ENCODE assay signal across 14 cellular contexts in the genomic region with DNA sequence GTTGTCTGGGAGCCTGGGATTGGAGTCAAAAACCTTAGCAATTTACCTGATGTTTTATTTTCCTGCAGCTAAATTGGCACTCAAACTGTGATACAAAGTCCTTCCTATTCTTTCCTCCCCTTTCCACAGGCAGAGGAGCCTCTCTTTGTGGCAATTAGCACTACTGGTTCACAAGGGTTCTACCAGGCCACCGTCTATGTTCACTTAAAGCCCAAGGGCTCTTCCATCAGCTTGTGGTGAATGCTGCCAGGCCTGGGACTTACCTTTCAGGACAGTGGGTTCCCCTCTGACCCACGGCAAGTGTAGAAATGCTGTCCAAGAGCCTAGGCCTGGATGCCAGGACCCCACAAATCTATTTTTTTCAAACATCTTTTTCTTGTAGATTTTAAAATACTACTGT.
DNase-seq lines count a peak whose midpoint lies in the region; ATAC-seq and TF ChIP-seq lines count a peak whose summit lies in the region.
"Had no signal": no experiment of that assay in that cellular context is flagged by ENCODE, and none has a peak within 500 bp of the region (broad histone marks: within the 10 kb centered on the region; RNA-seq: fewer than 3 reads in every experiment).

No MANE protein-coding gene starts in this region.

- peak overlapping the region; percentile 75 for H3K27ac Mint-ChIP-seq in activated naive CD4-positive, alpha-beta T cell treated with anti-CD3 and anti-CD28 coated beads, Interleukin-2, amount 50 U/mL, for 24 hours
- no peak overlapping the region for H3K27ac Mint-ChIP-seq in activated naive CD4-positive, alpha-beta T cell treated with anti-CD3 and anti-CD28 coated beads, Interleukin-2, amount 50 U/mL, for 72 hours
- H3K27ac Mint-ChIP-seq in stimulated activated effector memory CD8-positive, alpha-beta T cell treated with anti-CD3 and anti-CD28 coated beads, Interleukin-12 subunit alpha, Interleukin-12 subunit beta, amount 100 ng/mL, for 72 hours: peak overlapping the region; percentile 40

- no peak for ATAC-seq in activated naive CD4-positive, alpha-beta T cell treated with anti-CD3 and anti-CD28 coated beads, Interleukin-2, amount 50 U/mL, for 72 hours
- ATAC-seq in GM21717 (IDR thresholded peaks at IDR 0.05; ENCODE audit: unreplicated experiment) (peak; percentile 16), HG03354 (IDR thresholded peaks at IDR 0.05; ENCODE audit: poor library complexity, severe bottlenecking, unreplicated experiment) (peak; percentile 28), esophagus mucosa (no peak)
- ATAC-seq in stimulated activated effector memory CD8-positive, alpha-beta T cell treated with anti-CD3 and anti-CD28 coated beads, Interleukin-12 subunit alpha, Interleukin-12 subunit beta, amount 100 ng/mL, for 72 hours: no peak

- H3K4me3 Mint-ChIP-seq in activated naive CD4-positive, alpha-beta T cell treated with anti-CD3 and anti-CD28 coated beads, Interleukin-2, amount 50 U/mL, for 24 hours: no peak overlapping the region
- no peak overlapping the region for H3K4me3 Mint-ChIP-seq in stimulated activated effector memory CD8-positive, alpha-beta T cell treated with anti-CD3 and anti-CD28 coated beads, Interleukin-12 subunit alpha, Interleukin-12 subunit beta, amount 100 ng/mL, for 72 hours

- POLR2A ChIA-PET in GM10248 (lab: Yijun Ruan, JAX): no interaction called here

- TF ChIP-seq CTCF in prostate gland (IDR thresholded peaks at IDR 0.05): no peak
- no peak for TF ChIP-seq CTCF in GM10248 (IDR thresholded peaks at IDR 0.05; ENCODE audit: control extremely low read depth, extremely low read depth, low read depth, missing control alignments)

- intact Hi-C loops in prostate gland (cut with DNase I): no loop called here

- no peak for TF ChIP-seq POLR2A in prostate gland (IDR thresholded peaks at IDR 0.05)

- H3K36me3 Mint-ChIP-seq in activated naive CD4-positive, alpha-beta T cell treated with anti-CD3 and anti-CD28 coated beads, Interleukin-2, amount 50 U/mL, for 24 hours: peaks cover 14% of the 10 kb centered on the region
- H3K36me3 Mint-ChIP-seq in activated naive CD4-positive, alpha-beta T cell treated with anti-CD3 and anti-CD28 coated beads, Interleukin-2, amount 50 U/mL, for 72 hours: peaks cover 14 to 36% of the 10 kb centered on the region in 2 donors
- H3K36me3 Mint-ChIP-seq in stimulated activated effector memory CD8-positive, alpha-beta T cell treated with anti-CD3 and anti-CD28 coated beads, Interleukin-12 subunit alpha, Interleukin-12 subunit beta, amount 100 ng/mL, for 72 hours: no peaks in the 10 kb centered on the region

- no peaks in the 10 kb centered on the region for H3K27me3 ChIP-seq in prostate gland (replicated peaks; ENCODE audit: insufficient read depth)

- H3K4me1 Mint-ChIP-seq in activated naive CD4-positive, alpha-beta T cell treated with anti-CD3 and anti-CD28 coated beads, Interleukin-2, amount 50 U/mL, for 24 hours: peaks cover 16% of the 10 kb centered on the region
- H3K4me1 Mint-ChIP-seq in stimulated activated effector memory CD8-positive, alpha-beta T cell treated with anti-CD3 and anti-CD28 coated beads, Interleukin-12 subunit alpha, Interleukin-12 subunit beta, amount 100 ng/mL, for 72 hours: peaks cover 33% of the 10 kb centered on the region

- H3K9me3 Mint-ChIP-seq in activated naive CD4-positive, alpha-beta T cell treated with anti-CD3 and anti-CD28 coated beads, Interleukin-2, amount 50 U/mL, for 24 hours: peaks cover 20% of the 10 kb centered on the region
- H3K9me3 Mint-ChIP-seq in activated naive CD4-positive, alpha-beta T cell treated with anti-CD3 and anti-CD28 coated beads, Interleukin-2, amount 50 U/mL, for 72 hours: peaks cover 15 to 39% of the 10 kb centered on the region in 2 donors
- H3K9me3 Mint-ChIP-seq in stimulated activated effector memory CD8-positive, alpha-beta T cell treated with anti-CD3 and anti-CD28 coated beads, Interleukin-12 subunit alpha, Interleukin-12 subunit beta, amount 100 ng/mL, for 72 hours: peaks cover 19% of the 10 kb centered on the region

- WGBS in prostate gland: 73% methylated on average over 2 of the region's 2 CpGs

- no peak for DNase-seq in activated naive CD4-positive, alpha-beta T cell treated with anti-CD3 and anti-CD28 coated beads, Interleukin-2, amount 50 U/mL, for 72 hours (ENCODE audit: low spot score in 2 of 2)
- no peak for DNase-seq in stimulated activated effector memory CD8-positive, alpha-beta T cell treated with anti-CD3 and anti-CD28 coated beads, Interleukin-12 subunit alpha, Interleukin-12 subunit beta, amount 100 ng/mL, for 72 hours (ENCODE audit: low spot score in 2 of 2)
- DNase-seq in prostate gland (ENCODE audit: low spot score) (no peak), GM10248 (ENCODE audit: extremely low spot score) (no peak)
- DNase-seq: cerebellar nuclear complex; DMS79; glutamatergic neuron; kidney glomerular epithelial cell; NCI-H1417; stimulated activated CD4-positive, alpha-beta T cell treated with anti-CD3 and anti-CD28 coated beads, Interleukin-2, amount 100 ng/mL, for 48 hours had no signal

- no peaks in the 10 kb centered on the region for H3K9me3 ChIP-seq in prostate gland

- no peaks in the 10 kb centered on the region for H3K4me1 ChIP-seq in prostate gland (replicated peaks)

- no peak overlapping the region for H3K4me3 ChIP-seq in prostate gland

- no peaks in the 10 kb centered on the region for H3K27me3 Mint-ChIP-seq in activated naive CD4-positive, alpha-beta T cell treated with anti-CD3 and anti-CD28 coated beads, Interleukin-2, amount 50 U/mL, for 24 hours

- H3K36me3 ChIP-seq in prostate gland: no peaks in the 10 kb centered on the region

- CTCF ChIA-PET in GM10248 (lab: Yijun Ruan, JAX): no interaction called here

- no peak overlapping the region for H3K27ac ChIP-seq in prostate gland

Comparison
In these comparisons a context has a peak if more than half of its experiments do, and no peak if none do; other contexts are left out.
1. H3K27ac Mint-ChIP-seq: peak in activated naive CD4-positive, alpha-beta T cell treated with anti-CD3 and anti-CD28 coated beads, Interleukin-2, amount 50 U/mL, for 24 hours (single experiment) and stimulated activated effector memory CD8-positive, alpha-beta T cell treated with anti-CD3 and anti-CD28 coated beads, Interleukin-12 subunit alpha, Interleukin-12 subunit beta, amount 100 ng/mL, for 72 hours (single experiment); none in activated naive CD4-positive, alpha-beta T cell treated with anti-CD3 and anti-CD28 coated beads, Interleukin-2, amount 50 U/mL, for 72 hours (0 of 2).
2. ATAC-seq: peak in GM21717 (single experiment) and HG03354 (single experiment); none in activated naive CD4-positive, alpha-beta T cell treated with anti-CD3 and anti-CD28 coated beads, Interleukin-2, amount 50 U/mL, for 72 hours (0 of 2), stimulated activated effector memory CD8-positive, alpha-beta T cell treated with anti-CD3 and anti-CD28 coated beads, Interleukin-12 subunit alpha, Interleukin-12 subunit beta, amount 100 ng/mL, for 72 hours (single experiment) and esophagus mucosa (single experiment).